ENCODE assay signal across 1 cellular context in genomic region chr4:137655286-137655685, GRCh38.
TF ChIP-seq lines count a peak whose summit lies in the region.

No MANE protein-coding gene starts in this region.

TF ChIP-seq in IMR-90, 13 proteins besides CTCF, POLR2A, EP300 and RAD21:
- TF ChIP-seq MXI1 (IDR thresholded peaks at IDR 0.05; ENCODE audit: borderline replicate concordance, low read depth, low read length) (no peak), CEBPB (IDR thresholded peaks at IDR 0.05; ENCODE audit: low read depth, low read length) (no peak), SMC3 (IDR thresholded peaks at IDR 0.05; ENCODE audit: low read depth, low read length) (no peak), RFX5 (IDR thresholded peaks at IDR 0.05; ENCODE audit: low read depth, low read length) (no peak), BHLHE40 (IDR thresholded peaks at IDR 0.05; ENCODE audit: low read depth, low read length) (no peak), ELK1 (IDR thresholded peaks at IDR 0.05; ENCODE audit: borderline replicate concordance, low read depth, low read length) (no peak), CHD1 (IDR thresholded peaks at IDR 0.05; ENCODE audit: low read depth, low read length) (no peak), MAFK (IDR thresholded peaks at IDR 0.05; ENCODE audit: low read depth, low read length) (no peak), USF2 (IDR thresholded peaks at IDR 0.05; ENCODE audit: low read depth, low read length) (no peak), NFE2L2 (IDR thresholded peaks at IDR 0.05; ENCODE audit: low read depth, low read length) (no peak), RCOR1 (IDR thresholded peaks at IDR 0.05; ENCODE audit: insufficient replicate concordance, low read length) (no peak), MAZ (IDR thresholded peaks at IDR 0.05; ENCODE audit: borderline replicate concordance, low read depth, low read length) (no peak), FOS (IDR thresholded peaks at IDR 0.05; ENCODE audit: low read depth, low read length) (no peak)
TF ChIP-seq in IMR-90: peak in this region for 0.
